ENCODE assay signal across 1 cellular context in genomic region chr2:215553946-215554345, GRCh38.
TF ChIP-seq lines count a peak whose summit lies in the region.

No MANE protein-coding gene starts in this region.

TF ChIP-seq in WTC11, 78 proteins besides CTCF, POLR2A, EP300 and RAD21:
- no peak for TF ChIP-seq HMGXB4 (CRISPR knock-in tag; IDR thresholded peaks at IDR 0.05)
- TF ChIP-seq TCF7 (CRISPR knock-in tag; IDR thresholded peaks at IDR 0.05; ENCODE audit: low read depth), result no peak
- TF ChIP-seq, protein P1, sequence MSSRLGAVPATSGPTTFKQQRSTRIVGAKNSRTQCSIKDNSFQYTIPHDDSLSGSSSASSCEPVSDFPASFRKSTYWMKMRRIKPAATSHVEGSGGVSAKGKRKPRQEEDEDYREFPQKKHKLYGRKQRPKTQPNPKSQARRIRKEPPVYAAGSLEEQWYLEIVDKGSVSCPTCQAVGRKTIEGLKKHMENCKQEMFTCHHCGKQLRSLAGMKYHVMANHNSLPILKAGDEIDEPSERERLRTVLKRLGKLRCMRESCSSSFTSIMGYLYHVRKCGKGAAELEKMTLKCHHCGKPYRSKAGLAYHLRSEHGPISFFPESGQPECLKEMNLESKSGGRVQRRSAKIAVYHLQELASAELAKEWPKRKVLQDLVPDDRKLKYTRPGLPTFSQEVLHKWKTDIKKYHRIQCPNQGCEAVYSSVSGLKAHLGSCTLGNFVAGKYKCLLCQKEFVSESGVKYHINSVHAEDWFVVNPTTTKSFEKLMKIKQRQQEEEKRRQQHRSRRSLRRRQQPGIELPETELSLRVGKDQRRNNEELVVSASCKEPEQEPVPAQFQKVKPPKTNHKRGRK (CRISPR knock-in tag; IDR thresholded peaks at IDR 0.05; ENCODE audit: borderline replicate concordance), result no peak
- no peak for TF ChIP-seq ZBTB21 (CRISPR knock-in tag; IDR thresholded peaks at IDR 0.05; ENCODE audit: borderline replicate concordance)
- TF ChIP-seq NR3C1 (CRISPR knock-in tag; conservative IDR thresholded peaks at IDR 0.05; ENCODE audit: low read depth), result no peak
- TF ChIP-seq ELF4 (CRISPR knock-in tag; IDR thresholded peaks at IDR 0.05; ENCODE audit: low read depth), result no peak
- TF ChIP-seq ZSCAN18 (CRISPR knock-in tag; IDR thresholded peaks at IDR 0.05), result no peak
- no peak for TF ChIP-seq NFE2L1 (CRISPR knock-in tag; IDR thresholded peaks at IDR 0.05)
- TF ChIP-seq FOXJ3 (CRISPR knock-in tag; IDR thresholded peaks at IDR 0.05; ENCODE audit: borderline replicate concordance), result no peak
- TF ChIP-seq ZNF121 (CRISPR knock-in tag; IDR thresholded peaks at IDR 0.05), result no peak
- no peak for TF ChIP-seq ZNF425 (CRISPR knock-in tag; conservative IDR thresholded peaks at IDR 0.05)
- TF ChIP-seq JAZF1 (CRISPR knock-in tag; IDR thresholded peaks at IDR 0.05), result no peak
- no peak for TF ChIP-seq MXD4 (CRISPR knock-in tag; IDR thresholded peaks at IDR 0.05; ENCODE audit: borderline replicate concordance)
- no peak for TF ChIP-seq FOXP1 (CRISPR knock-in tag; IDR thresholded peaks at IDR 0.05; ENCODE audit: borderline replicate concordance)
- TF ChIP-seq, protein P2, sequence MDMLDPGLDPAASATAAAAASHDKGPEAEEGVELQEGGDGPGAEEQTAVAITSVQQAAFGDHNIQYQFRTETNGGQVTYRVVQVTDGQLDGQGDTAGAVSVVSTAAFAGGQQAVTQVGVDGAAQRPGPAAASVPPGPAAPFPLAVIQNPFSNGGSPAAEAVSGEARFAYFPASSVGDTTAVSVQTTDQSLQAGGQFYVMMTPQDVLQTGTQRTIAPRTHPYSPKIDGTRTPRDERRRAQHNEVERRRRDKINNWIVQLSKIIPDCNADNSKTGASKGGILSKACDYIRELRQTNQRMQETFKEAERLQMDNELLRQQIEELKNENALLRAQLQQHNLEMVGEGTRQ (CRISPR knock-in tag; IDR thresholded peaks at IDR 0.05), result no peak
- no peak for TF ChIP-seq FOXK1 (CRISPR knock-in tag; IDR thresholded peaks at IDR 0.05)
- no peak for TF ChIP-seq ZNF263 (CRISPR knock-in tag; IDR thresholded peaks at IDR 0.05; ENCODE audit: low read depth)
- no peak for TF ChIP-seq GTF2I (CRISPR knock-in tag; conservative IDR thresholded peaks at IDR 0.05)
- TF ChIP-seq STAT6 (CRISPR knock-in tag; conservative IDR thresholded peaks at IDR 0.05; ENCODE audit: low read depth), result no peak
- TF ChIP-seq, protein P3, sequence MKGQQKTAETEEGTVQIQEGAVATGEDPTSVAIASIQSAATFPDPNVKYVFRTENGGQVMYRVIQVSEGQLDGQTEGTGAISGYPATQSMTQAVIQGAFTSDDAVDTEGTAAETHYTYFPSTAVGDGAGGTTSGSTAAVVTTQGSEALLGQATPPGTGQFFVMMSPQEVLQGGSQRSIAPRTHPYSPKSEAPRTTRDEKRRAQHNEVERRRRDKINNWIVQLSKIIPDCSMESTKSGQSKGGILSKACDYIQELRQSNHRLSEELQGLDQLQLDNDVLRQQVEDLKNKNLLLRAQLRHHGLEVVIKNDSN (CRISPR knock-in tag; IDR thresholded peaks at IDR 0.05), result no peak
